Comparison of ENCODE assay signal across 8 cellular contexts in the genomic region with DNA sequence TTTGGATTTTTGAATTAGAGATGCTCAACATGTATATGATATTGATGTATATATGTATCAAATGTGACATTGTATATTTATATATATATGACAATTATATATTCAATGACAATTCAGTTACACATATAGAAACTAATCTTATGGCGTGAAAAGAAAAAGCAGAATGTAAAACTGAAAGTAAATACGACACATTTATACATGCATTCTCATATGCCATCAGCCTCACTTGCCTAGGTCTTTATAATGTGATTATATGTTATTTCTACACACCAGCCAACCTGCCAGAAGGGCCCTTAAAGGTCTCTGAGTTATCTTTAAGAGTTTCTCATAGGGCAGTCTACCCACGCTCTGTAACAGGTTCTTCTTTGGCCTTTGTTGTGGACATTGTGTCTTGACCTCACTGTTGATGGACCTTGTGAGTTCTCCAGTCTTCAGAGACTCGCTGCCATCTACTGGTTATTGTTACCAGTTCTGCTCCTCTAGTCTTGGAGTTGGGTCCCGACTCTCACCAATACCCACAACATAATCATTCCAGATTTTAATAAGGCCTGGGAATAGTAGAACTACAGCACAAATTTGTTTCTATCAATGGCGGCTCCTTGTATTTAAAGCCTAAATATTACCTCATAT.
DNase-seq lines count a peak whose midpoint lies in the region; ATAC-seq and TF ChIP-seq lines count a peak whose summit lies in the region.

No MANE protein-coding gene starts in this region.

- H3K36me3 ChIP-seq in BE2C: no peaks in the 10 kb centered on the region

- ATAC-seq in HG02938 (IDR thresholded peaks at IDR 0.05; ENCODE audit: unreplicated experiment): peak; percentile 72

- CTCF ChIA-PET in activated naive CD4-positive, alpha-beta T cell treated with anti-CD3 and anti-CD28 coated beads, Interleukin-2, amount 10 ng/mL, durations not matched to agents 7 days and 5 days (lab: Charles Lee): no interaction called here

- peak; percentile 27 for TF ChIP-seq CTCF in fibroblast of mammary gland (conservative IDR thresholded peaks at IDR 0.05; ENCODE audit: control insufficient read depth, insufficient read depth, low read depth, low read length)
- TF ChIP-seq CTCF in BE2C (IDR thresholded peaks at IDR 0.05; ENCODE audit: low read depth, low read length): no peak

- H3K9me3 Mint-ChIP-seq in activated naive CD4-positive, alpha-beta T cell treated with anti-CD3 and anti-CD28 coated beads, Interleukin-2, amount 10 ng/mL, durations not matched to agents 7 days and 5 days: no peaks in the 10 kb centered on the region

- no peaks in the 10 kb centered on the region for H3K4me1 ChIP-seq in BE2C

- H3K4me1 Mint-ChIP-seq in activated naive CD4-positive, alpha-beta T cell treated with anti-CD3 and anti-CD28 coated beads, Interleukin-2, amount 10 ng/mL, durations not matched to agents 7 days and 5 days: no peaks in the 10 kb centered on the region

- peak; percentile 23 to 79 (median 46) for DNase-seq in NCI-H1417 (lab: John Stamatoyannopoulos, UW)
- no peak for DNase-seq in NCI-H1417 treated with DMSO at 0.1 percent for 48 hours (lab: John Stamatoyannopoulos, UW)
- DNase-seq in NCI-H2227 (lab: John Stamatoyannopoulos, UW; ENCODE audit: unreplicated experiment): peak; percentile 45
- peak; percentile 32 for DNase-seq in fibroblast of mammary gland (ENCODE audit: low read depth)
- peak; percentile 72 for DNase-seq in pons (ENCODE audit: low spot score)
- no peak for DNase-seq in activated naive CD4-positive, alpha-beta T cell treated with anti-CD3 and anti-CD28 coated beads, Interleukin-2, amount 10 ng/mL, durations not matched to agents 7 days and 5 days
- DNase-seq in BE2C: no peak

- H3K27me3 Mint-ChIP-seq in activated naive CD4-positive, alpha-beta T cell treated with anti-CD3 and anti-CD28 coated beads, Interleukin-2, amount 10 ng/mL, durations not matched to agents 7 days and 5 days: no peaks in the 10 kb centered on the region

- no peak overlapping the region for H3K27ac Mint-ChIP-seq in activated naive CD4-positive, alpha-beta T cell treated with anti-CD3 and anti-CD28 coated beads, Interleukin-2, amount 10 ng/mL, durations not matched to agents 7 days and 5 days

- no peaks in the 10 kb centered on the region for H3K27me3 ChIP-seq in BE2C

- H3K9me3 ChIP-seq in BE2C: no peaks in the 10 kb centered on the region

- H3K4me3 ChIP-seq in fibroblast of mammary gland (ENCODE audit: control insufficient read depth, low read depth, low read length): no peak overlapping the region
- H3K4me3 ChIP-seq in BE2C (ENCODE audit: low read depth, low read length): no peak overlapping the region

- no peaks in the 10 kb centered on the region for H3K36me3 Mint-ChIP-seq in activated naive CD4-positive, alpha-beta T cell treated with anti-CD3 and anti-CD28 coated beads, Interleukin-2, amount 10 ng/mL, durations not matched to agents 7 days and 5 days

- no peak overlapping the region for H3K4me3 Mint-ChIP-seq in activated naive CD4-positive, alpha-beta T cell treated with anti-CD3 and anti-CD28 coated beads, Interleukin-2, amount 10 ng/mL, durations not matched to agents 7 days and 5 days

Comparison
In these comparisons a context has a peak if more than half of its experiments do, and no peak if none do; other contexts are left out.
1. DNase-seq: peak in NCI-H1417 (3 of 3), NCI-H2227 (single experiment), fibroblast of mammary gland (single experiment) and pons (single experiment); none in NCI-H1417 treated with DMSO at 0.1 percent for 48 hours (single experiment), activated naive CD4-positive, alpha-beta T cell treated with anti-CD3 and anti-CD28 coated beads, Interleukin-2, amount 10 ng/mL, durations not matched to agents 7 days and 5 days (single experiment) and BE2C (single experiment).